Comparison of ENCODE assay signal across 18 cellular contexts in genomic region chr14:74567219-74567618, GRCh38. TPM values are rescaled to one million over a fixed set of nuclear protein-coding genes. Genes with fewer than 3 reads are reported as not detected.
DNase-seq lines count a peak whose midpoint lies in the region; ATAC-seq and TF ChIP-seq lines count a peak whose summit lies in the region.
"Had no signal": no experiment of that assay in that cellular context is flagged by ENCODE, and none has a peak within 500 bp of the region (broad histone marks: within the 10 kb centered on the region; RNA-seq: fewer than 3 reads in every experiment).

No MANE protein-coding gene starts in this region.

- H3K79me2 ChIP-seq in fibroblast of lung (ENCODE audit: control insufficient read depth, insufficient read depth, low read length): peaks cover 63% of the 10 kb centered on the region
- H3K79me2 ChIP-seq: hepatocyte had no signal

- H3K27me3 ChIP-seq in heart left ventricle: no peaks in the 10 kb centered on the region
- no peaks in the 10 kb centered on the region for H3K27me3 ChIP-seq in fibroblast of lung (ENCODE audit: control insufficient read depth, insufficient read depth, low read length)
- H3K27me3 ChIP-seq in prostate gland (replicated peaks; ENCODE audit: insufficient read depth): no peaks in the 10 kb centered on the region
- H3K27me3 ChIP-seq: BE2C, hepatocyte, neural progenitor cell, SJSA1 had no signal

- ATAC-seq in heart left ventricle (no peak), left ventricle myocardium superior (no peak), HG03565 (IDR thresholded peaks at IDR 0.05; ENCODE audit: unreplicated experiment) (no peak), HG02759 (IDR thresholded peaks at IDR 0.05; ENCODE audit: unreplicated experiment) (no peak)

- H3K9me3 ChIP-seq in heart left ventricle: no peaks in the 10 kb centered on the region
- H3K9me3 ChIP-seq in fibroblast of lung (ENCODE audit: control insufficient read depth, insufficient read depth, low read depth, low read length): no peaks in the 10 kb centered on the region
- H3K9me3 ChIP-seq in prostate gland: no peaks in the 10 kb centered on the region
- H3K9me3 ChIP-seq: BE2C, SJSA1 had no signal

- H3K36me3 ChIP-seq in heart left ventricle (no peaks in the 10 kb centered on the region), fibroblast of lung (ENCODE audit: control insufficient read depth, insufficient read depth, low read length) (peaks cover 6% of the 10 kb centered on the region), prostate gland (no peaks in the 10 kb centered on the region), urinary bladder (ENCODE audit: insufficient read depth) (no peaks in the 10 kb centered on the region)
- H3K36me3 ChIP-seq: BE2C, neural progenitor cell, SJSA1 had no signal

- in situ Hi-C loops in G401 (cut with HindIII; ENCODE audit: low sequenced_read_pairs): no loop called here

- H3K27ac ChIP-seq in heart left ventricle (peak overlapping the region in 8 of 12 donors; percentile 33 to 69 (median 57)), fibroblast of lung (ENCODE audit: insufficient read depth, low read length) (peak overlapping the region; percentile 53), prostate gland (peak overlapping the region; percentile 67 to 74), urinary bladder (ENCODE audit: low read depth) (peak overlapping the region; percentile 15)
- H3K27ac ChIP-seq: 22Rv1, hepatocyte, neural progenitor cell, SJSA1 had no signal

- TF ChIP-seq POLR2A in heart left ventricle (IDR thresholded peaks at IDR 0.05): no peak
- no peak for TF ChIP-seq POLR2A in prostate gland (IDR thresholded peaks at IDR 0.05)

- H3K9ac ChIP-seq in fibroblast of lung (ENCODE audit: insufficient read depth, low read length): peak overlapping the region; percentile 32
- H3K9ac ChIP-seq: neural progenitor cell had no signal

- intact Hi-C loops in heart left ventricle (cut with DNase I) (no loop called here), left ventricle myocardium superior (cut with micrococcal nuclease) (no loop called here), prostate gland (cut with DNase I) (no loop called here)

- TF ChIP-seq CTCF in heart left ventricle (IDR thresholded peaks at IDR 0.05) (no peak), fibroblast of lung (conservative IDR thresholded peaks at IDR 0.05 in 1 of 2, IDR thresholded peaks at IDR 0.05 in 1 of 2; ENCODE audit: low read depth in 1 of 2, low read length in 2 of 2) (no peak), prostate gland (IDR thresholded peaks at IDR 0.05) (no peak)

- no peak overlapping the region for H2AFZ ChIP-seq in fibroblast of lung (ENCODE audit: low read length)
- H2AFZ ChIP-seq: hepatocyte, neural progenitor cell had no signal

- H3K4me3 ChIP-seq in heart left ventricle (no peak overlapping the region), fibroblast of lung (replicated peaks in 1 of 4; ENCODE audit: control extremely low read depth in 1 of 4, insufficient read depth in 1 of 4, low read depth in 3 of 4, low read length in 4 of 4) (no peak overlapping the region), prostate gland (no peak overlapping the region), urinary bladder (ENCODE audit: low read depth, low read length) (no peak overlapping the region)
- H3K4me3 ChIP-seq: hepatocyte, neural progenitor cell, SJSA1 had no signal

- H3K4me1 ChIP-seq in heart left ventricle (peaks cover 0 to 70% (median 37%) of the 10 kb centered on the region in 12 donors), fibroblast of lung (ENCODE audit: control insufficient read depth, extremely low read depth, insufficient read depth, low read length) (peaks cover 59% of the 10 kb centered on the region), prostate gland (replicated peaks) (no peaks in the 10 kb centered on the region), urinary bladder (ENCODE audit: insufficient read depth) (peaks cover 2% of the 10 kb centered on the region)
- H3K4me1 ChIP-seq: neural progenitor cell had no signal

- peak in 3 of 5 donors; percentile 16 to 41 (median 31) for DNase-seq in heart left ventricle
- no peak for DNase-seq in left ventricle myocardium superior
- no peak for DNase-seq in fibroblast of lung (ENCODE audit: low read depth in 2 of 2)
- no peak for DNase-seq in prostate gland (ENCODE audit: low spot score)
- no peak for DNase-seq in G401 (ENCODE audit: low spot score)
- DNase-seq: activated CD4-positive, CD25-positive, alpha-beta regulatory T cell; activated naive CD8-positive, alpha-beta T cell treated with anti-CD3 and anti-CD28 coated beads, Interleukin-2, amount 10 ng/mL, durations not matched to agents 7 days and 5 days; BE2C; Kasumi-1; NCI-H526; stimulated activated CD4-positive, alpha-beta T cell treated with anti-CD3 and anti-CD28 coated beads, Interleukin-2, amount 100 ng/mL, for 48 hours had no signal

- H3K4me2 ChIP-seq in fibroblast of lung (ENCODE audit: extremely low read depth, insufficient read depth, low read length): no peak overlapping the region
- H3K4me2 ChIP-seq: hepatocyte, neural progenitor cell had no signal

- H4K20me1 ChIP-seq in fibroblast of lung (ENCODE audit: control insufficient read depth, extremely low read depth, insufficient read depth, low read length): no peaks in the 10 kb centered on the region

- 85 to 92% (median 87%) methylated on average over 6 to 9 of the region's 9 CpGs for WGBS in heart left ventricle, 4 donors
- 56% methylated on average over 9 of the region's 9 CpGs for WGBS in prostate gland
- WGBS in urinary bladder: 82% methylated on average over 9 of the region's 9 CpGs

RNA-seq across cellular contexts. Expression of gene LTBP2, which starts 44.8 kb away (rescaled TPM):
- total RNA-seq in heart left ventricle (10 to 100 TPM; 19.1 to 69.1 (median 36.1) TPM), left ventricle myocardium superior (16.0 TPM), fibroblast of lung (243 and 514 TPM in 2 replicates), prostate gland (10 to 100 TPM; 47.0 to 90.7 TPM), urinary bladder (26.7 TPM)
- polyA plus RNA-seq in heart left ventricle (1 to 10 TPM; 4.0 to 8.4 TPM), fibroblast of lung (108 and 112 TPM in 2 replicates), urinary bladder (6.8 TPM)
- 184 and 214 TPM in 2 replicates for polyA plus RNA-seq in fibroblast of lung (2012)
- polyA minus RNA-seq in fibroblast of lung (ENCODE audit: low replicate concordance): 328 and 406 TPM in 2 replicates
- 30.0 and 33.4 TPM in 2 replicates for total RNA-seq in G401 (2014; rRNA removed; shearing (Covaris generic))

Comparison
In these comparisons a context has a peak if more than half of its experiments do, and no peak if none do; other contexts are left out.
1. DNase-seq: peak in heart left ventricle (3 of 5); none in left ventricle myocardium superior (single experiment), fibroblast of lung (0 of 2), prostate gland (single experiment) and G401 (single experiment).
2. H3K27ac ChIP-seq: peak in every context shown above with its lines; median percentile 70 in prostate gland; 57 in heart left ventricle; 53 in fibroblast of lung; 15 in urinary bladder.